Comparison of ENCODE assay signal across 24 cellular contexts in the genomic region with DNA sequence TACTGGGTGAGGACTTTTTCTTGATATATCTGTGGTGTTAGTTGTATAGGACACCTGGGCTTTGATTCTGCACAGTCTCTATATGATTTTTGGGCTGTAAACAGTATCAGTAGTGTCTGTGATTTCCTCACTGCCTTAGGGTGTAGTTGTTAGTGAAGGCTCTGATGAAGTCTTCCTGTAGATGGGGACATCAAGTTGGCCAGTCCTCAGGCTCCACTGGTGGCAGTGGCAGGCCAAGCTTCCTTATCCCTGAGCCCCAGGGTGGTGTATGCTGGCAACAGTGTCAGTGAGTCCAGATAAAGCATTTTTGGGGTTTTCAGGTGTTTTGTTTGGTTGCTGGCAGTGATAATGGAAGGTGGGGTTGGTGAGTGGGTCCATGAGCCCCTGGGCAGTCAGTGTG.
A peak's percentile ranks its signal among the peaks of the same experiment; 100 is the strongest.
DNase-seq lines count a peak whose midpoint lies in the region; ATAC-seq, FAIRE-seq and TF ChIP-seq lines count a peak whose summit lies in the region.
"Had no signal": no experiment of that assay in that cellular context is flagged by ENCODE, and none has a peak within 500 bp of the region (broad histone marks: within the 10 kb centered on the region; RNA-seq: fewer than 3 reads in every experiment).

No MANE protein-coding gene starts in this region.

- H3K9me3 Mint-ChIP-seq in WTC11, result peaks cover 20% of the 10 kb centered on the region

- H3K56ac ChIP-seq in mesendoderm (ENCODE audit: low read length), result no peak overlapping the region

- intact Hi-C loops in HepG2 (cut with micrococcal nuclease; ENCODE audit: unreplicated experiment), result no loop called here
- intact Hi-C loops in right lobe of liver (cut with DNase I), result no loop called here
- intact Hi-C loops in PC-3 (cut with micrococcal nuclease), result no loop called here

- no peak overlapping the region for H3K4me3 Mint-ChIP-seq in WTC11
- H3K4me3 Mint-ChIP-seq: CD4-positive, CD25-positive, alpha-beta regulatory T cell; IgD-negative memory B cell had no signal

- no peak for FAIRE-seq in HepG2 (lab: Jason Lieb, UNC)
- FAIRE-seq: D721Med, GM12891, H1 had no signal

- no peaks in the 10 kb centered on the region for H3K27me3 Mint-ChIP-seq in WTC11 (ENCODE audit: low read depth)
- H3K27me3 Mint-ChIP-seq: CD4-positive, CD25-positive, alpha-beta regulatory T cell; IgD-negative memory B cell had no signal

- H3K36me3 Mint-ChIP-seq in WTC11, result no peaks in the 10 kb centered on the region
- H3K36me3 Mint-ChIP-seq: CD4-positive, CD25-positive, alpha-beta regulatory T cell; IgD-negative memory B cell had no signal

- H3F3A ChIP-seq in PC-3 (ENCODE audit: low read length, unreplicated experiment), result no peaks in the 10 kb centered on the region

- BruUV-seq in HepG2 (replicated peaks; lab: Mats Ljungman, UMichigan), result no TSS peak
- no TSS peak for BruUV-seq in PC-3 (replicated peaks; lab: Mats Ljungman, UMichigan)

- no peak overlapping the region for H2AK5ac ChIP-seq in mesendoderm (ENCODE audit: low read length)

- H3K9ac ChIP-seq in HepG2 (ENCODE audit: insufficient read depth, low read depth, low read length) (no peak overlapping the region), mesendoderm (ENCODE audit: low read length) (no peak overlapping the region), PC-3 (ENCODE audit: low read length) (no peak overlapping the region)
- H3K9ac ChIP-seq: BLaER1 had no signal

- H3K79me2 ChIP-seq in HepG2 (ENCODE audit: insufficient read depth, low read length), result no peaks in the 10 kb centered on the region
- H3K79me2 ChIP-seq in mesendoderm (ENCODE audit: control insufficient read depth, insufficient read depth, low read length), result no peaks in the 10 kb centered on the region
- no peaks in the 10 kb centered on the region for H3K79me2 ChIP-seq in PC-3 (ENCODE audit: low read length)

- H4K20me1 ChIP-seq in HepG2 (ENCODE audit: insufficient read depth, low read length) (no peaks in the 10 kb centered on the region), PC-3 (ENCODE audit: low read length) (no peaks in the 10 kb centered on the region)
- H4K20me1 ChIP-seq: BLaER1 had no signal

- H3K4me1 ChIP-seq in HepG2 (ENCODE audit: insufficient read depth, low read length) (no peaks in the 10 kb centered on the region), right lobe of liver (no peaks in the 10 kb centered on the region), mesendoderm (ENCODE audit: control insufficient read depth, low read depth, low read length) (no peaks in the 10 kb centered on the region), PC-3 (ENCODE audit: insufficient read depth, low read length) (peaks cover 4% of the 10 kb centered on the region; the same call in 1 of the 2 replicates)
- H3K4me1 ChIP-seq: BLaER1 had no signal

- H2AFZ ChIP-seq in HepG2 (ENCODE audit: low read length) (no peak overlapping the region), PC-3 (ENCODE audit: low read length) (no peak overlapping the region)

- H3K27ac Mint-ChIP-seq in WTC11, result no peak overlapping the region
- H3K27ac Mint-ChIP-seq: CD4-positive, CD25-positive, alpha-beta regulatory T cell; IgD-negative memory B cell had no signal

- H3K4me2 ChIP-seq in HepG2 (ENCODE audit: low read depth, low read length) (no peak overlapping the region), mesendoderm (ENCODE audit: low read length) (no peak overlapping the region), PC-3 (ENCODE audit: low read length) (no peak overlapping the region)
- H3K4me2 ChIP-seq: BLaER1 had no signal

- TF ChIP-seq CTCF in HepG2 (CRISPR knock-in tag; IDR thresholded peaks at IDR 0.05) (0 out of 2 replicates have a peak, but pooled peaks have one; percentile 16), right lobe of liver (IDR thresholded peaks at IDR 0.05) (no peak), WTC11 (IDR thresholded peaks at IDR 0.05) (no peak), PC-3 (conservative IDR thresholded peaks at IDR 0.05; ENCODE audit: low read depth, low read length) (no peak)

- H3K4me3 ChIP-seq in HepG2 (replicated peaks in 1 of 3; ENCODE audit: insufficient read depth in 1 of 3, low read depth in 2 of 3, low read length in 3 of 3) (no peak overlapping the region), right lobe of liver (no peak overlapping the region), mesendoderm (ENCODE audit: low read length) (no peak overlapping the region), PC-3 (ENCODE audit: low read length) (no peak overlapping the region)
- H3K4me3 ChIP-seq: BLaER1 had no signal

- peak; percentile 59 for ATAC-seq in HepG2
- ATAC-seq in right lobe of liver, result no peak
- peak; percentile 58 for ATAC-seq in WTC11
- no peak for ATAC-seq in PC-3
- ATAC-seq: HCT116, SK-N-SH treated with all-trans-retinoic acid at 6 μM for 48 hours had no signal

- H3K4me1 Mint-ChIP-seq in WTC11, result no peaks in the 10 kb centered on the region
- H3K4me1 Mint-ChIP-seq: CD4-positive, CD25-positive, alpha-beta regulatory T cell; IgD-negative memory B cell had no signal

- no peak overlapping the region for H2BK5ac ChIP-seq in mesendoderm (ENCODE audit: low read length)

- POLR2A ChIA-PET in HepG2 (lab: Yijun Ruan, JAX) (no interaction called here), WTC11 (lab: Charles Lee) (no interaction called here), PC-3 (lab: Charles Lee; ENCODE audit: unreplicated experiment) (no interaction called here)

- no peak for TF ChIP-seq POLR2A in HepG2 (IDR thresholded peaks at IDR 0.05; ENCODE audit: insufficient read depth in 1 of 2, low read depth in 2 of 2, low read length in 2 of 2)
- no peak for TF ChIP-seq POLR2A in right lobe of liver (IDR thresholded peaks at IDR 0.05)

- H3K4ac ChIP-seq in mesendoderm (ENCODE audit: low read depth, low read length), result no peak overlapping the region

- no peak overlapping the region for H2BK120ac ChIP-seq in mesendoderm (ENCODE audit: low read depth, low read length)

- TF ChIP-seq EP300 in HepG2 (IDR thresholded peaks at IDR 0.05; ENCODE audit: low read depth in 2 of 2, low read length in 2 of 2) (no peak), HepG2 (CRISPR knock-in tag; IDR thresholded peaks at IDR 0.05; ENCODE audit: borderline replicate concordance) (no peak)

- no peak overlapping the region for H3K18ac ChIP-seq in mesendoderm (ENCODE audit: low read length)

- CTCF ChIA-PET in HepG2 (lab: Yijun Ruan, JAX; ENCODE audit: low intra/inter-chr PET ratio, low total read pairs) (no interaction called here), WTC11 (lab: Charles Lee) (no interaction called here), PC-3 (lab: Charles Lee) (no interaction called here)

- H3K27ac ChIP-seq in HepG2 (ENCODE audit: extremely low read length, insufficient read depth, low read length) (no peak overlapping the region), right lobe of liver (no peak overlapping the region), mesendoderm (ENCODE audit: low read depth, low read length) (no peak overlapping the region), PC-3 (ENCODE audit: low read length) (no peak overlapping the region)
- H3K27ac ChIP-seq: BLaER1 had no signal

- no peak for DNase-seq in HepG2 (ENCODE audit: low spot score)
- DNase-seq in right lobe of liver, result no peak
- DNase-seq in WTC11 (ENCODE audit: low spot score), result no peak
- peak; percentile 28 for DNase-seq in iris pigment epithelial cell (ENCODE audit: low read depth)
- DNase-seq in COLO829 (ENCODE audit: low spot score), result no peak
- no peak for DNase-seq in stimulated activated naive CD4-positive, alpha-beta T cell (lab: John Stamatoyannopoulos, UW)
- DNase-seq in mesendoderm, result no peak
- no peak for DNase-seq in PC-3
- DNase-seq: 8988T; CD4-positive, CD25-positive, alpha-beta regulatory T cell; GDM1; NCI-H1092 treated with DMSO at 0.1 percent for 48 hours; NCI-H1436; NCI-H187; NCI-H2171 treated with DMSO at 0.1 percent for 48 hours; NCI-H524; NCI-H748 treated with DMSO at 0.1 percent for 48 hours had no signal

- H3K36me3 ChIP-seq in HepG2 (replicated peaks in 1 of 2; ENCODE audit: control insufficient read depth in 1 of 2, insufficient read depth in 2 of 2, low read length in 2 of 2), result no peaks in the 10 kb centered on the region
- no peaks in the 10 kb centered on the region for H3K36me3 ChIP-seq in right lobe of liver
- H3K36me3 ChIP-seq in mesendoderm (ENCODE audit: control insufficient read depth, insufficient read depth, low read length), result no peaks in the 10 kb centered on the region
- H3K36me3 ChIP-seq in PC-3 (ENCODE audit: low read depth, low read length), result no peaks in the 10 kb centered on the region; the same call in 1 of the 2 replicates
- H3K36me3 ChIP-seq: BLaER1 had no signal

- H3K23ac ChIP-seq in mesendoderm (ENCODE audit: low read length), result no peak overlapping the region

- no peak overlapping the region for H4K5ac ChIP-seq in mesendoderm (ENCODE audit: low read length)

- H3K79me1 ChIP-seq in mesendoderm (ENCODE audit: low read length), result no peaks in the 10 kb centered on the region

- H2BK15ac ChIP-seq in mesendoderm (replicated peaks; ENCODE audit: low read depth), result no peak overlapping the region

- no peak for TF ChIP-seq RAD21 in HepG2 (CRISPR knock-in tag; IDR thresholded peaks at IDR 0.05)

- no peak overlapping the region for H4K8ac ChIP-seq in mesendoderm (ENCODE audit: low read depth, low read length)

- H3K27me3 ChIP-seq in HepG2 (ENCODE audit: control insufficient read depth in 1 of 2, insufficient read depth in 2 of 2, low read length in 2 of 2) (no peaks in the 10 kb centered on the region), right lobe of liver (no peaks in the 10 kb centered on the region), mesendoderm (ENCODE audit: insufficient read depth, low read length, poor library complexity) (no peaks in the 10 kb centered on the region), PC-3 (ENCODE audit: low read length) (no peaks in the 10 kb centered on the region)
- H3K27me3 ChIP-seq: BLaER1 had no signal

- in situ Hi-C loops in HepG2 (cut with HindIII; ENCODE audit: extremely low pct_ligation_motif_present, low pct_unique_long_range_greater_than_20kb), result no loop called here

- H3K9me3 ChIP-seq in HepG2 (ENCODE audit: low read length) (peaks cover 2% of the 10 kb centered on the region; the same call in 1 of the 2 replicates), right lobe of liver (no peaks in the 10 kb centered on the region), PC-3 (ENCODE audit: low read length) (no peaks in the 10 kb centered on the region)

- H3K9me2 ChIP-seq in PC-3 (replicated peaks; ENCODE audit: low read length), result no peaks in the 10 kb centered on the region

TF ChIP-seq in WTC11, 78 proteins besides CTCF, POLR2A, EP300 and RAD21 (continues in another document):
- no peak for TF ChIP-seq CBFB (CRISPR knock-in tag; IDR thresholded peaks at IDR 0.05; ENCODE audit: low read depth)

Comparison
In these comparisons a context has a peak if more than half of its experiments do, and no peak if none do; other contexts are left out.
1. ATAC-seq: peak in HepG2 (single experiment) and WTC11 (single experiment); none in right lobe of liver (0 of 4) and PC-3 (single experiment).
2. Of the 50 proteins assayed by ChIP-seq in both HepG2 and WTC11: peak only in HepG2: CTCF; only in WTC11: none; in both: none; in neither: 49.